9 cellular contexts compared by ENCODE assay signal in the genomic region with DNA sequence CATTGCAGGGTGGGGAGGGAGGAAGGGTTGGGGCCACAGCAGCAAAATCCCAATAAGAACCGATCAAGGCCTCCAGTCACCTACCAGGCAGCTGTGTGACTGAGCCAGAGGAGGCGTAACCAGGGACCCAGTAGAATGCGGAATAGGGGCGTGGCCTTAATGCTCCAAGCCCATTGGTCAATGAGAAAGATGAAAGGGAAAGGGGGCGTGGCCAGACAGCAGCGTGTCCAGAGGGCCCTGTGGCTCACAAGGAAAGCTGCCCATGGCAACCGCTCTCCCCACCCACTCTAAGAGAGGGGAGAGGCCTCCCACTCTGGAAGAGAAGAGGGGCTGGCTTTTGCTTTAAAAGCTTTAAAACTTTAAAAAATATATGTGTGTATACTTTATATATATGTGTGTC. TPM values are rescaled to one million over a fixed set of nuclear protein-coding genes. Genes with fewer than 3 reads are reported as not detected.
DNase-seq lines count a peak whose midpoint lies in the region; ATAC-seq and TF ChIP-seq lines count a peak whose summit lies in the region.
"Not testable (repeated sequence)": the region's sequence is repeated elsewhere in the genome, so short reads cannot be mapped to it uniquely, and the experiment has no call there.
"Had no signal": no experiment of that assay in that cellular context is flagged by ENCODE, and none has a peak within 500 bp of the region (broad histone marks: within the 10 kb centered on the region; RNA-seq: fewer than 3 reads in every experiment).

A gene with protein sequence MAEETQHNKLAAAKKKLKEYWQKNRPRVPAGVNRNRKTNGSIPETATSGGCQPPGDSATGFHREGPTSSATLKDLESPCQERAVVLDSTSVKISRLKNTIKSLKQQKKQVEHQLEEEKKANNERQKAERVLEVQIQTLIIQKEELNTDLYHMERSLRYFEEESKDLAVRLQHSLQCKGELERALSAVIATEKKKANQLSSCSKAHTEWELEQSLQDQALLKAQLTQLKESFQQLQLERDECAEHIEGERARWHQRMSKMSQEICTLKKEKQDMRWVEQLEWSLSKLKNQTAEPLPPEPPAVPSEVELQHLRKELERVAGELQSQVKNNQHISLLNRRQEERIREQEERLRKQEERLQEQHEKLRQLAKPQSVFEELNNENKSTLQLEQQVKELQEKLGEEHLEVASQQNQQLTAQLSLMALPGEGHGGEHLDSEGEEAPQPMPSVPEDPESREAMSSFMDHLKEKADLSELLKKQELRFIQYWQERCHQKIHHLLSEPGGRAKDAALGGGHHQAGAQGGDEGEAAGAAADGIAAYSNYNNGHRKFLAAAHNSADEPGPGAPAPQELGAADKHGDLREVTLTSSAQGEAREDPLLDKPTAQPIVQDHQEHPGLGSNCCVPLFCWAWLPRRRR (minus strand): TSS at position 101 of the 400 bp plus-strand sequence. CDS start 98 bp downstream, at position 3.

- not testable (repeated sequence) for H3K9me3 Mint-ChIP-seq in activated CD8-positive, alpha-beta memory T cell treated with anti-CD3 and anti-CD28 coated beads, Interleukin-2, amount 10 ng/mL, durations not matched to agents 7 days and 5 days (ENCODE audit: low read depth); activated naive CD8-positive, alpha-beta T cell treated with anti-CD3 and anti-CD28 coated beads, Interleukin-2, amount 10 ng/mL, durations not matched to agents 7 days and 5 days; natural killer cell; natural killer cell treated with Interleukin-12 subunit alpha and Interleukin-12 subunit beta and Interleukin-15 and Interleukin-18, amount 100 ng/mL, for 72 hours

- CTCF ChIA-PET in activated CD8-positive, alpha-beta memory T cell treated with anti-CD3 and anti-CD28 coated beads, Interleukin-2, amount 10 ng/mL, durations not matched to agents 7 days and 5 days (lab: Charles Lee) = not testable (repeated sequence)

- not testable (repeated sequence) for H3K27me3 ChIP-seq in thyroid gland

- DNase-seq in activated CD8-positive, alpha-beta memory T cell treated with anti-CD3 and anti-CD28 coated beads, Interleukin-2, amount 10 ng/mL, durations not matched to agents 7 days and 5 days; activated naive CD8-positive, alpha-beta T cell treated with anti-CD3 and anti-CD28 coated beads, Interleukin-2, amount 10 ng/mL, durations not matched to agents 7 days and 5 days; natural killer cell; natural killer cell treated with Interleukin-12 subunit alpha and Interleukin-12 subunit beta and Interleukin-15 and Interleukin-18, amount 100 ng/mL, for 72 hours (ENCODE audit: low spot score); sciatic nerve (ENCODE audit: low spot score); thyroid gland: not testable (repeated sequence)

- H3K27ac Mint-ChIP-seq in activated CD8-positive, alpha-beta memory T cell treated with anti-CD3 and anti-CD28 coated beads, Interleukin-2, amount 10 ng/mL, durations not matched to agents 7 days and 5 days; activated naive CD8-positive, alpha-beta T cell treated with anti-CD3 and anti-CD28 coated beads, Interleukin-2, amount 10 ng/mL, durations not matched to agents 7 days and 5 days; natural killer cell; natural killer cell treated with Interleukin-12 subunit alpha and Interleukin-12 subunit beta and Interleukin-15 and Interleukin-18, amount 100 ng/mL, for 72 hours: not testable (repeated sequence)

- not testable (repeated sequence) for H3K4me3 ChIP-seq in thyroid gland (replicated peaks in 1 of 3)

- intact Hi-C loops in T-helper 2 cell treated with Interferon-gamma antibody and Interleukin-4, amounts not matched to agents 100 ng/mL and 5 ng/mL, for 36 hours (cut with micrococcal nuclease); natural killer cell (cut with micrococcal nuclease); sciatic nerve (cut with DNase I); thyroid gland (cut with DNase I): not testable (repeated sequence)

- not testable (repeated sequence) for H3K4me3 Mint-ChIP-seq in activated CD8-positive, alpha-beta memory T cell treated with anti-CD3 and anti-CD28 coated beads, Interleukin-2, amount 10 ng/mL, durations not matched to agents 7 days and 5 days; activated naive CD8-positive, alpha-beta T cell treated with anti-CD3 and anti-CD28 coated beads, Interleukin-2, amount 10 ng/mL, durations not matched to agents 7 days and 5 days; natural killer cell; natural killer cell treated with Interleukin-12 subunit alpha and Interleukin-12 subunit beta and Interleukin-15 and Interleukin-18, amount 100 ng/mL, for 72 hours

- not testable (repeated sequence) for H3K27me3 Mint-ChIP-seq in activated CD8-positive, alpha-beta memory T cell treated with anti-CD3 and anti-CD28 coated beads, Interleukin-2, amount 10 ng/mL, durations not matched to agents 7 days and 5 days; activated naive CD8-positive, alpha-beta T cell treated with anti-CD3 and anti-CD28 coated beads, Interleukin-2, amount 10 ng/mL, durations not matched to agents 7 days and 5 days; natural killer cell (ENCODE audit: low read depth in 2 of 2); natural killer cell treated with Interleukin-12 subunit alpha and Interleukin-12 subunit beta and Interleukin-15 and Interleukin-18, amount 100 ng/mL, for 72 hours

- H3K36me3 Mint-ChIP-seq in activated CD8-positive, alpha-beta memory T cell treated with anti-CD3 and anti-CD28 coated beads, Interleukin-2, amount 10 ng/mL, durations not matched to agents 7 days and 5 days; activated naive CD8-positive, alpha-beta T cell treated with anti-CD3 and anti-CD28 coated beads, Interleukin-2, amount 10 ng/mL, durations not matched to agents 7 days and 5 days; natural killer cell; natural killer cell treated with Interleukin-12 subunit alpha and Interleukin-12 subunit beta and Interleukin-15 and Interleukin-18, amount 100 ng/mL, for 72 hours: not testable (repeated sequence)

- not testable (repeated sequence) for H3K9me3 ChIP-seq in thyroid gland

- TF ChIP-seq POLR2A in thyroid gland (IDR thresholded peaks at IDR 0.05) = not testable (repeated sequence)

- not testable (repeated sequence) for H3K4me1 ChIP-seq in thyroid gland

- ATAC-seq in activated CD8-positive, alpha-beta memory T cell treated with anti-CD3 and anti-CD28 coated beads, Interleukin-2, amount 10 ng/mL, durations not matched to agents 7 days and 5 days; activated naive CD8-positive, alpha-beta T cell treated with anti-CD3 and anti-CD28 coated beads, Interleukin-2, amount 10 ng/mL, durations not matched to agents 7 days and 5 days (ENCODE audit: low read depth); natural killer cell; natural killer cell treated with Interleukin-12 subunit alpha and Interleukin-12 subunit beta and Interleukin-15 and Interleukin-18, amount 100 ng/mL, for 72 hours; sciatic nerve: not testable (repeated sequence)

- POLR2A ChIA-PET in activated naive CD8-positive, alpha-beta T cell treated with anti-CD3 and anti-CD28 coated beads, Interleukin-2, amount 10 ng/mL, durations not matched to agents 7 days and 5 days (lab: Charles Lee) = not testable (repeated sequence)

- H3K27ac ChIP-seq in thyroid gland = not testable (repeated sequence)

- no CpG with 5 or more reads among the region's 7 CpGs for WGBS in thyroid gland, 2 donors

- not testable (repeated sequence) for H3K4me1 Mint-ChIP-seq in activated CD8-positive, alpha-beta memory T cell treated with anti-CD3 and anti-CD28 coated beads, Interleukin-2, amount 10 ng/mL, durations not matched to agents 7 days and 5 days; activated naive CD8-positive, alpha-beta T cell treated with anti-CD3 and anti-CD28 coated beads, Interleukin-2, amount 10 ng/mL, durations not matched to agents 7 days and 5 days; natural killer cell; natural killer cell treated with Interleukin-12 subunit alpha and Interleukin-12 subunit beta and Interleukin-15 and Interleukin-18, amount 100 ng/mL, for 72 hours (ENCODE audit: low read depth in 2 of 2)

- TF ChIP-seq CTCF in natural killer cell (IDR thresholded peaks at IDR 0.05); thyroid gland (IDR thresholded peaks at IDR 0.05): not testable (repeated sequence)

- H3K36me3 ChIP-seq in thyroid gland = not testable (repeated sequence)

RNA-seq across cellular contexts. Expression of the gene that starts here (rescaled TPM):
- 9.1 and 10.2 TPM in 2 replicates for total RNA-seq in T-helper 2 cell treated with Interferon-gamma antibody and Interleukin-4, amounts not matched to agents 100 ng/mL and 5 ng/mL, for 36 hours
- 10 to 100 TPM; 13.0 to 15.9 TPM for total RNA-seq in activated CD8-positive, alpha-beta memory T cell treated with anti-CD3 and anti-CD28 coated beads, Interleukin-2, amount 10 ng/mL, durations not matched to agents 7 days and 5 days
- total RNA-seq in activated naive CD8-positive, alpha-beta T cell treated with anti-CD3 and anti-CD28 coated beads, Interleukin-2, amount 10 ng/mL, durations not matched to agents 7 days and 5 days = 10 to 100 TPM; 28.2 to 35.4 TPM
- total RNA-seq in natural killer cell = 100 to 1,000 TPM in 1 of 3 donors, 10 to 100 TPM in 2; 40.0 to 126 (median 42.7) TPM
- 10 to 100 TPM; 53.4 to 70.9 TPM for total RNA-seq in natural killer cell treated with Interleukin-12 subunit alpha and Interleukin-12 subunit beta and Interleukin-15 and Interleukin-18, amount 100 ng/mL, for 72 hours
- total RNA-seq in sciatic nerve = 15.6 TPM
- 10 to 100 TPM; 11.8 to 25.0 (median 23.4) TPM for total RNA-seq in thyroid gland
- total RNA-seq: Caco-2, Daoy had no signal
